Comparison of ENCODE assay signal across 11 cellular contexts in the genomic region with DNA sequence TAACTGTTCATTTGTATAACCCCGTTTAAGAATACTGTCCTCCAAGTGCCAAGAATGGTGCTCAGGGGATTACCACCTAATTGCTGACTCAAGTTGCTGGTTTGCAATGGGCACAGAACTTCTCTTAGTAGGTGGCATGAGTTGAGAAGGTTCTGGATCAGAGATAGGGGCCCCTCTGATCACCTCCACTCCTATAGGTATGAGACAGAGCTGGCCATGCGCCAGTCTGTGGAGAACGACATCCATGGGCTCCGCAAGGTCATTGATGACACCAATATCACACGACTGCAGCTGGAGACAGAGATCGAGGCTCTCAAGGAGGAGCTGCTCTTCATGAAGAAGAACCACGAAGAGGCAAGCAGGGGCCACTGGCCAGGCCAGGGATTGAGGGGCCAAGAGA. TPM values are rescaled to one million over a fixed set of nuclear protein-coding genes. Genes with fewer than 3 reads are reported as not detected.
A peak's percentile ranks its signal among the peaks of the same experiment; 100 is the strongest.
DNase-seq lines count a peak whose midpoint lies in the region; ATAC-seq and TF ChIP-seq lines count a peak whose summit lies in the region.
"Had no signal": no experiment of that assay in that cellular context is flagged by ENCODE, and none has a peak within 500 bp of the region (broad histone marks: within the 10 kb centered on the region; RNA-seq: fewer than 3 reads in every experiment).

No MANE protein-coding gene starts in this region.

- H4K5ac ChIP-seq in IMR-90 (ENCODE audit: low read depth, low read length) (no peak overlapping the region), mesendoderm (ENCODE audit: low read length) (no peak overlapping the region)

- TF ChIP-seq RAD21 in IMR-90 (IDR thresholded peaks at IDR 0.05; ENCODE audit: low read length) = no peak

- POLR2A ChIA-PET in A673 (lab: Charles Lee; ENCODE audit: low non-redundant PET) (no interaction called here), IMR-90 (lab: Charles Lee; ENCODE audit: unreplicated experiment) (no interaction called here)

- H3K79me1 ChIP-seq in IMR-90 (ENCODE audit: low read depth in 1 of 2, low read length in 2 of 2) (peaks cover 11 to 43% of the 10 kb centered on the region in 2 experiments; a peak in 3 of 4 replicates), mesendoderm (ENCODE audit: low read length) (peaks cover 9% of the 10 kb centered on the region)

- TF ChIP-seq CTCF in A673 (conservative IDR thresholded peaks at IDR 0.05; ENCODE audit: low read depth, low read length) = no peak
- TF ChIP-seq CTCF in IMR-90 (conservative IDR thresholded peaks at IDR 0.05; ENCODE audit: low read depth, low read length) = no peak

- no peak for ATAC-seq in IMR-90 (ENCODE audit: low read depth)

- H3K4ac ChIP-seq in IMR-90 (ENCODE audit: low read depth, low read length) = peak overlapping the region; percentile 77; the same call in 1 of the 2 replicates
- no peak overlapping the region for H3K4ac ChIP-seq in mesendoderm (ENCODE audit: low read depth, low read length)

- H2BK15ac ChIP-seq in IMR-90 (ENCODE audit: low read depth, low read length) = peak overlapping the region; percentile 67; the same call in 1 of the 3 replicates
- no peak overlapping the region for H2BK15ac ChIP-seq in mesendoderm (replicated peaks; ENCODE audit: low read depth)

- no peaks in the 10 kb centered on the region for H3K9me3 ChIP-seq in A673 (ENCODE audit: low read depth, low read length, poor library complexity, severe bottlenecking)
- H3K9me3 ChIP-seq in IMR-90 (ENCODE audit: control insufficient read depth, insufficient read depth, low read length) = no peaks in the 10 kb centered on the region
- no peaks in the 10 kb centered on the region for H3K9me3 ChIP-seq in ectodermal cell (ENCODE audit: control insufficient read depth, low read length)

- DNase-seq in A673 (ENCODE audit: low spot score) (no peak), IMR-90 (no peak), mesendoderm (no peak), GOT3 (lab: John Stamatoyannopoulos, UW) (no peak), NCI-H1417 treated with DMSO at 0.1 percent for 48 hours (lab: John Stamatoyannopoulos, UW) (no peak), NCI-H1092 (lab: John Stamatoyannopoulos, UW) (no peak), T1000 (lab: John Stamatoyannopoulos, UW) (no peak)
- DNase-seq: activated T-cell treated with anti-CD3 and anti-CD28 coated beads, Interleukin-2, amount 50 U/mL, for 1 hour; NCI-H1436 treated with DMSO at 0.1 percent for 48 hours; stimulated activated CD4-positive, alpha-beta T cell treated with anti-CD3 and anti-CD28 coated beads, Interleukin-4, amount 100 ng/mL, for 1 hour had no signal

- no peak for TF ChIP-seq POLR2A in IMR-90 (IDR thresholded peaks at IDR 0.05; ENCODE audit: low read depth, low read length)

- peaks cover 25% of the 10 kb centered on the region for H3K79me2 ChIP-seq in mesendoderm (ENCODE audit: control insufficient read depth, insufficient read depth, low read length)

- H3K27me3 ChIP-seq in A673 (replicated peaks; ENCODE audit: insufficient read depth, low read depth, low read length, poor library complexity) (no peaks in the 10 kb centered on the region), IMR-90 (ENCODE audit: control insufficient read depth, insufficient read depth, low read length) (no peaks in the 10 kb centered on the region), ectodermal cell (ENCODE audit: control insufficient read depth, insufficient read depth, low read length, poor library complexity, severe bottlenecking) (no peaks in the 10 kb centered on the region), mesendoderm (ENCODE audit: insufficient read depth, low read length, poor library complexity) (no peaks in the 10 kb centered on the region)

- H2BK20ac ChIP-seq in IMR-90 (ENCODE audit: low read depth, low read length) = no peak overlapping the region

- CTCF ChIA-PET in A673 (lab: Charles Lee) (no interaction called here), IMR-90 (lab: Yijun Ruan, JAX) (no interaction called here)

- H3K9me1 ChIP-seq in IMR-90 (ENCODE audit: insufficient read depth, low read length) = 0 out of 2 replicates have a peak, but pooled peaks cover 10% of the 10 kb centered on the region

- H3K9ac ChIP-seq in IMR-90 (ENCODE audit: low read depth, low read length) (no peak overlapping the region; the same call in 1 of the 2 replicates), mesendoderm (ENCODE audit: low read length) (peak overlapping the region; percentile 93)

- H2AFZ ChIP-seq in IMR-90 (replicated peaks; ENCODE audit: low read length, poor library complexity) = no peak overlapping the region

- no peaks in the 10 kb centered on the region for H4K20me1 ChIP-seq in IMR-90 (ENCODE audit: insufficient read depth, low read length)

- peak overlapping the region; percentile 28; the same call in 1 of the 2 replicates for H4K91ac ChIP-seq in IMR-90 (ENCODE audit: insufficient read depth, low read depth, low read length)

- H3K23ac ChIP-seq in IMR-90 (ENCODE audit: low read depth, low read length) (no peak overlapping the region; the same call in 1 of the 2 replicates), mesendoderm (ENCODE audit: low read length) (peak overlapping the region; percentile 32)

- H3K4me1 ChIP-seq in A673 (ENCODE audit: insufficient read depth, low read length, poor library complexity, severe bottlenecking) (peaks cover 22% of the 10 kb centered on the region), IMR-90 (ENCODE audit: control insufficient read depth, insufficient read depth, low read length) (peaks cover 15% of the 10 kb centered on the region), ectodermal cell (ENCODE audit: control insufficient read depth, insufficient read depth, low read length) (peaks cover 17% of the 10 kb centered on the region), mesendoderm (ENCODE audit: control insufficient read depth, low read depth, low read length) (peaks cover 22% of the 10 kb centered on the region)

- H3K36me3 ChIP-seq in A673 (ENCODE audit: insufficient read depth, low read length, poor library complexity, severe bottlenecking) = peaks cover 7% of the 10 kb centered on the region
- peaks cover 7% of the 10 kb centered on the region; the same call in 1 of the 2 replicates for H3K36me3 ChIP-seq in IMR-90 (ENCODE audit: control insufficient read depth, insufficient read depth, low read length)
- peaks cover 2% of the 10 kb centered on the region for H3K36me3 ChIP-seq in ectodermal cell (ENCODE audit: control insufficient read depth, insufficient read depth, low read length)
- peaks cover 18% of the 10 kb centered on the region for H3K36me3 ChIP-seq in mesendoderm (ENCODE audit: control insufficient read depth, insufficient read depth, low read length)

- H2BK5ac ChIP-seq in IMR-90 (ENCODE audit: low read depth, low read length, poor library complexity, severe bottlenecking) = peak overlapping the region; percentile 66
- no peak overlapping the region for H2BK5ac ChIP-seq in mesendoderm (ENCODE audit: low read length)

- H3K4me3 ChIP-seq in A673 (ENCODE audit: low read depth, low read length, poor library complexity, severe bottlenecking) (peak overlapping the region; percentile 54), IMR-90 (ENCODE audit: insufficient read depth, low read depth, low read length) (no peak overlapping the region), ectodermal cell (ENCODE audit: insufficient read depth, low read depth, low read length) (peak overlapping the region; percentile 45), mesendoderm (ENCODE audit: low read length) (peak overlapping the region; percentile 67)

- H2BK120ac ChIP-seq in IMR-90 (ENCODE audit: low read depth, low read length) = peak overlapping the region; percentile 64; the same call in 1 of the 2 replicates
- H2BK120ac ChIP-seq in mesendoderm (ENCODE audit: low read depth, low read length) = no peak overlapping the region

- H3K27ac ChIP-seq in A673 (ENCODE audit: low read depth, low read length, poor library complexity, severe bottlenecking) = peak overlapping the region; percentile 75
- no peak overlapping the region for H3K27ac ChIP-seq in IMR-90 (ENCODE audit: insufficient read depth, low read length)
- no peak overlapping the region for H3K27ac ChIP-seq in ectodermal cell (ENCODE audit: insufficient read depth, low read depth, low read length, poor library complexity, severe bottlenecking)
- no peak overlapping the region for H3K27ac ChIP-seq in mesendoderm (ENCODE audit: low read depth, low read length)

- BruUV-seq in A673 (replicated peaks; lab: Mats Ljungman, UMichigan) (no TSS peak), IMR-90 (replicated peaks; lab: Mats Ljungman, UMichigan) (no TSS peak)

- no peak overlapping the region; the same call in 1 of the 2 replicates for H3K4me2 ChIP-seq in IMR-90 (ENCODE audit: low read depth, low read length)
- H3K4me2 ChIP-seq in mesendoderm (ENCODE audit: low read length) = peak overlapping the region; percentile 94

- peak overlapping the region; percentile 99 for H2AK9ac ChIP-seq in IMR-90 (replicated peaks; ENCODE audit: low read depth, low read length, poor library complexity)

- H3K56ac ChIP-seq in IMR-90 (ENCODE audit: extremely low read depth, insufficient read depth, low read length) = no peak overlapping the region
- peak overlapping the region; percentile 97 for H3K56ac ChIP-seq in mesendoderm (ENCODE audit: low read length)

- H3K14ac ChIP-seq in IMR-90 (replicated peaks; ENCODE audit: low read depth, low read length) = no peak overlapping the region

- WGBS in IMR-90 (ENCODE audit: extremely low coverage in 2 of 2, insufficient read length in 1 of 2), 2 experiments = 100% methylated on average over 3 of the region's 7 CpGs; no CpG with 5 or more reads in 1 of the 2 experiments
- WGBS in ectodermal cell, 2 experiments = 95 to 98% methylated on average over 7 of the region's 7 CpGs
- WGBS in mesendoderm (ENCODE audit: extremely low coverage, insufficient coverage, low lambda C conversion rate) = no CpG with 5 or more reads among the region's 7 CpGs

- dilution Hi-C loops in IMR-90 (cut with HindIII; ENCODE audit: low sequenced_read_pairs, unreplicated experiment) = no loop called here

- H4K8ac ChIP-seq in IMR-90 (ENCODE audit: low read depth in 2 of 2, low read length in 2 of 2) (peak overlapping the region; percentile 17 to 38; a peak in 1 of 4 replicates), mesendoderm (ENCODE audit: low read depth, low read length) (no peak overlapping the region)

- H3K18ac ChIP-seq in IMR-90 (ENCODE audit: low read depth, low read length) (no peak overlapping the region; the same call in 1 of the 2 replicates), mesendoderm (ENCODE audit: low read length) (no peak overlapping the region)

- in situ Hi-C loops in IMR-90 (cut with MboI; ENCODE audit: low sequenced_read_pairs) = no loop called here

- H2AK5ac ChIP-seq in IMR-90 (ENCODE audit: low read depth, low read length) (peak overlapping the region; percentile 54), mesendoderm (ENCODE audit: low read length) (no peak overlapping the region)

- intact Hi-C loops in A673 (cut with micrococcal nuclease; ENCODE audit: unreplicated experiment) = no loop called here
- intact Hi-C loops in IMR-90 (cut with micrococcal nuclease) = no loop called here

RNA-seq across cellular contexts. Expression of a gene that starts 1.6 kb away (rescaled TPM):
- 179 and 209 TPM in 2 replicates for total RNA-seq in A673 (2021)
- 465 and 488 TPM in 2 replicates for total RNA-seq in IMR-90 (2012; rRNA removed)
- polyA plus RNA-seq in IMR-90 (2012; rRNA removed) = 272 and 287 TPM in 2 replicates
- 215 and 331 TPM in 2 replicates for polyA plus RNA-seq in IMR-90 (2012; cell fraction: cytosol; rRNA removed)
- polyA plus RNA-seq in IMR-90 (2012; cell fraction: nucleus; rRNA removed; ENCODE audit: low replicate concordance) = 179 and 252 TPM in 2 replicates
- polyA plus RNA-seq in ectodermal cell (2013, experiment 1 of 4) = 114 TPM
- 106 TPM for polyA plus RNA-seq in ectodermal cell (2013, experiment 2 of 4)
- 93.6 TPM for polyA plus RNA-seq in ectodermal cell (2013, experiment 3 of 4)
- polyA plus RNA-seq in ectodermal cell (2013, experiment 4 of 4) = 91.2 TPM
- 373 TPM for polyA plus RNA-seq in mesendoderm (2013, experiment 1 of 2)
- polyA plus RNA-seq in mesendoderm (2013, experiment 2 of 2) = 379 TPM

RNA-seq across cellular contexts. Expression of a gene that starts 45.7 kb away (rescaled TPM):
- total RNA-seq in A673 (2021) (15.4 and 16.2 TPM in 2 replicates), IMR-90 (2012; rRNA removed) (10.9 and 14.2 TPM in 2 replicates)
- 38.6 and 39.3 TPM in 2 replicates for polyA plus RNA-seq in IMR-90 (2012; rRNA removed)
- polyA plus RNA-seq in IMR-90 (2012; cell fraction: cytosol; rRNA removed) = 30.9 and 49.3 TPM in 2 replicates
- polyA plus RNA-seq in IMR-90 (2012; cell fraction: nucleus; rRNA removed; ENCODE audit: low replicate concordance) = 26.9 and 31.3 TPM in 2 replicates
- polyA plus RNA-seq in ectodermal cell (2013, experiment 1 of 4) = 240 TPM
- polyA plus RNA-seq in ectodermal cell (2013, experiment 2 of 4) = 242 TPM
- polyA plus RNA-seq in ectodermal cell (2013, experiment 3 of 4) = 172 TPM
- polyA plus RNA-seq in ectodermal cell (2013, experiment 4 of 4) = 169 TPM
- polyA plus RNA-seq in mesendoderm (2013, experiment 1 of 2) = 450 TPM
- 461 TPM for polyA plus RNA-seq in mesendoderm (2013, experiment 2 of 2)

RNA-seq across cellular contexts. Expression of a gene that starts 55.7 kb away (rescaled TPM):
- total RNA-seq in A673 (2021) (393 and 400 TPM in 2 replicates), IMR-90 (2012; rRNA removed) (671 and 1,144 TPM in 2 replicates)
- polyA plus RNA-seq in IMR-90 (2012; rRNA removed) = 227 and 313 TPM in 2 replicates
- 54.7 and 79.0 TPM in 2 replicates for polyA plus RNA-seq in IMR-90 (2012; cell fraction: cytosol; rRNA removed)
- 40.3 and 157 TPM in 2 replicates for polyA plus RNA-seq in IMR-90 (2012; cell fraction: nucleus; rRNA removed; ENCODE audit: low replicate concordance)
- 553 TPM for polyA plus RNA-seq in ectodermal cell (2013, experiment 1 of 4)
- 549 TPM for polyA plus RNA-seq in ectodermal cell (2013, experiment 2 of 4)
- polyA plus RNA-seq in ectodermal cell (2013, experiment 3 of 4) = 416 TPM
- polyA plus RNA-seq in ectodermal cell (2013, experiment 4 of 4) = 457 TPM
- 385 TPM for polyA plus RNA-seq in mesendoderm (2013, experiment 1 of 2)
- polyA plus RNA-seq in mesendoderm (2013, experiment 2 of 2) = 407 TPM
